ENCODE assay signal across 8 cellular contexts in genomic region chr1:110979154-110979553, GRCh38.
"Had no signal": no experiment of that assay in that cellular context is flagged by ENCODE, and none has a peak within 500 bp of the region (broad histone marks: within the 10 kb centered on the region; RNA-seq: fewer than 3 reads in every experiment).

No MANE protein-coding gene starts in this region.

- H3K27ac ChIP-seq: HL-60, KMS-11 had no signal

- H3K27ac Mint-ChIP-seq: IgD-negative memory B cell had no signal

- H3K9ac ChIP-seq: KMS-11 had no signal

- DNase-seq: IMR-90, KBM-7, KG1 had no signal

- ATAC-seq: K562 had no signal

- H3K4me2 ChIP-seq: KMS-11 had no signal

- H3K4me3 Mint-ChIP-seq: IgD-negative memory B cell had no signal

- H3K4me3 ChIP-seq: K562 had no signal

- FAIRE-seq: HTR-8/SVneo, K562 had no signal
